Comparison of ENCODE assay signal across 8 cellular contexts in the genomic region with DNA sequence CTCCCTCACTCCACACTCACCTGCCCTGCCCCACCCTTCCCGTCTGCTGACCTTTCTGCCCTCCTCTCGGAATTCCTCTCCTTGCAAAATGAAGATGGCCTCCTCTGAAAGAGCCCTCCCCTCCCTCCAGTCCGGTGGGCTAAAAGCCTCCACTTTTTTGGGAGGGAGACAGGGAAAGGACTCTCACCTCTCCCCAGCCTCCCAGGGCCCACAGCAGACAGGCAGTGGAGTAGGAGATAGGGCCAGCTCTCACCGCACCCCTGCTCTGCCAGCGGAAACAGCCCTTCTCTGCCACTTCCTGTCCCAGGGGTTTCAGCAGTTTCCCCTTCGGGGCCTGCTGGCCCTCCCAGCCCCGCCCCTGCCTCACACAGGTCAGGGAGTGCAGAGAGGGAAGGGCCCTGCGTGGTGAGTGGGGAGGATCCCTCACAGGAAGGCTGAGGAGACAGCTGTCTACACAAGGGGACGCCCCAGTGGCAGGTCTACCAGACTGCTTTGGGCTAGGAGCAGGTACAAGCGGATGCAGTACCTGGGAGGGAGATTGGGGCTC. TPM values are rescaled to one million over a fixed set of nuclear protein-coding genes. Genes with fewer than 3 reads are reported as not detected.
DNase-seq lines count a peak whose midpoint lies in the region; ATAC-seq lines count a peak whose summit lies in the region.

No MANE protein-coding gene starts in this region.

- peaks cover 3% of the 10 kb centered on the region for H3K36me3 Mint-ChIP-seq in activated naive CD4-positive, alpha-beta T cell treated with anti-CD3 and anti-CD28 coated beads for 36 hours (ENCODE audit: low read depth)
- H3K36me3 Mint-ChIP-seq in natural killer cell treated with Interleukin-12 subunit alpha and Interleukin-12 subunit beta and Interleukin-15 and Interleukin-18, amount 100 ng/mL, for 72 hours: no peaks in the 10 kb centered on the region

- H3K4me1 Mint-ChIP-seq in activated naive CD4-positive, alpha-beta T cell treated with anti-CD3 and anti-CD28 coated beads for 36 hours (ENCODE audit: low read depth): peaks cover 58% of the 10 kb centered on the region
- peaks cover 25 to 53% of the 10 kb centered on the region in 2 donors for H3K4me1 Mint-ChIP-seq in natural killer cell treated with Interleukin-12 subunit alpha and Interleukin-12 subunit beta and Interleukin-15 and Interleukin-18, amount 100 ng/mL, for 72 hours (ENCODE audit: low read depth in 2 of 2)

- intact Hi-C loops in activated naive CD4-positive, alpha-beta T cell treated with anti-CD3 and anti-CD28 coated beads for 36 hours (cut with micrococcal nuclease): loop anchor here (1.0 kb wide), 4 partner anchors 10 to 81 kb away; no protein-coding TSS in a partner anchor

- peak overlapping the region; percentile 96 for H3K27ac Mint-ChIP-seq in activated naive CD4-positive, alpha-beta T cell treated with anti-CD3 and anti-CD28 coated beads for 36 hours
- H3K27ac Mint-ChIP-seq in natural killer cell treated with Interleukin-12 subunit alpha and Interleukin-12 subunit beta and Interleukin-15 and Interleukin-18, amount 100 ng/mL, for 72 hours: peak overlapping the region; percentile 86 to 97

- H3K4me3 Mint-ChIP-seq in activated naive CD4-positive, alpha-beta T cell treated with anti-CD3 and anti-CD28 coated beads for 36 hours: peak overlapping the region; percentile 80
- peak overlapping the region; percentile 81 for H3K4me3 Mint-ChIP-seq in natural killer cell treated with Interleukin-12 subunit alpha and Interleukin-12 subunit beta and Interleukin-15 and Interleukin-18, amount 100 ng/mL, for 72 hours

- CTCF ChIA-PET in activated naive CD4-positive, alpha-beta T cell treated with anti-CD3 and anti-CD28 coated beads for 36 hours (lab: Charles Lee): interaction anchor here (0.6 to 1.7 kb wide), 5 partner anchors 10 to 84 kb away, joined by 3 to 5 read pairs (median 4); no protein-coding TSS in a partner anchor

- no peaks in the 10 kb centered on the region for H3K27me3 Mint-ChIP-seq in activated naive CD4-positive, alpha-beta T cell treated with anti-CD3 and anti-CD28 coated beads for 36 hours (ENCODE audit: low read depth)
- no peaks in the 10 kb centered on the region for H3K27me3 Mint-ChIP-seq in natural killer cell treated with Interleukin-12 subunit alpha and Interleukin-12 subunit beta and Interleukin-15 and Interleukin-18, amount 100 ng/mL, for 72 hours

- no peaks in the 10 kb centered on the region for H3K9me3 Mint-ChIP-seq in activated naive CD4-positive, alpha-beta T cell treated with anti-CD3 and anti-CD28 coated beads for 36 hours
- no peaks in the 10 kb centered on the region for H3K9me3 Mint-ChIP-seq in natural killer cell treated with Interleukin-12 subunit alpha and Interleukin-12 subunit beta and Interleukin-15 and Interleukin-18, amount 100 ng/mL, for 72 hours

- DNase-seq in NCI-H146 (lab: John Stamatoyannopoulos, UW) (peak; percentile 34), NCI-H146 treated with DMSO at 0.1 percent for 48 hours (lab: John Stamatoyannopoulos, UW; ENCODE audit: unreplicated experiment) (no peak), SKM-1 treated with dmso at 0.1 percent for 144 hours (lab: John Stamatoyannopoulos, UW; ENCODE audit: unreplicated experiment) (peak; percentile 54), amniotic stem cell (lab: John Stamatoyannopoulos, UW) (no peak), AG08396 (ENCODE audit: low spot score) (no peak)
- DNase-seq in activated naive CD4-positive, alpha-beta T cell treated with anti-CD3 and anti-CD28 coated beads for 36 hours: peak; percentile 94
- peak; percentile 91 for DNase-seq in natural killer cell treated with Interleukin-12 subunit alpha and Interleukin-12 subunit beta and Interleukin-15 and Interleukin-18, amount 100 ng/mL, for 72 hours (ENCODE audit: low spot score)

- ATAC-seq in HG03108 (IDR thresholded peaks at IDR 0.05; ENCODE audit: unreplicated experiment): peak; percentile 97
- peak; percentile 96 to 97 for ATAC-seq in natural killer cell treated with Interleukin-12 subunit alpha and Interleukin-12 subunit beta and Interleukin-15 and Interleukin-18, amount 100 ng/mL, for 72 hours

RNA-seq across cellular contexts. Expression of gene ELF4, which starts 18.2 kb away (rescaled TPM):
- total RNA-seq in activated naive CD4-positive, alpha-beta T cell treated with anti-CD3 and anti-CD28 coated beads for 36 hours: 10 to 100 TPM; 15.8 to 16.5 TPM
- total RNA-seq in natural killer cell treated with Interleukin-12 subunit alpha and Interleukin-12 subunit beta and Interleukin-15 and Interleukin-18, amount 100 ng/mL, for 72 hours: 10 to 100 TPM; 38.8 to 71.0 TPM

Comparison
In these comparisons a context has a peak if more than half of its experiments do, and no peak if none do; other contexts are left out.
1. DNase-seq: peak in NCI-H146 (single experiment), SKM-1 treated with dmso at 0.1 percent for 144 hours (single experiment), activated naive CD4-positive, alpha-beta T cell treated with anti-CD3 and anti-CD28 coated beads for 36 hours (single experiment) and natural killer cell treated with Interleukin-12 subunit alpha and Interleukin-12 subunit beta and Interleukin-15 and Interleukin-18, amount 100 ng/mL, for 72 hours (single experiment); none in NCI-H146 treated with DMSO at 0.1 percent for 48 hours (single experiment), amniotic stem cell (single experiment) and AG08396 (single experiment).